In genomic region chr12:101743724-101744472, GRCh38 we compare ENCODE assay signal across 8 cellular contexts. TPM values are rescaled to one million over a fixed set of nuclear protein-coding genes. Genes with fewer than 3 reads are reported as not detected.
A peak's percentile ranks its signal among the peaks of the same experiment; 100 is the strongest.
DNase-seq lines count a peak whose midpoint lies in the region; ATAC-seq, FAIRE-seq and TF ChIP-seq lines count a peak whose summit lies in the region.

No MANE protein-coding gene starts in this region.

- peak overlapping the region; percentile 41 to 79 (median 58) for H3K4me3 Mint-ChIP-seq in IgD-negative memory B cell
- no peak overlapping the region for H3K4me3 Mint-ChIP-seq in nephron
- H3K4me3 Mint-ChIP-seq in Caco-2 (ENCODE audit: unreplicated experiment), result no peak overlapping the region
- H3K4me3 Mint-ChIP-seq in endothelial cell (ENCODE audit: unreplicated experiment), result no peak overlapping the region

- no TSS peak for BruUV-seq in Caco-2 (replicated peaks; lab: Mats Ljungman, UMichigan)

- peaks cover 5% of the 10 kb centered on the region for H3K36me3 ChIP-seq in Caco-2 (ENCODE audit: control insufficient read depth, insufficient read depth, low read length)

- H3K27ac Mint-ChIP-seq in IgD-negative memory B cell (peak overlapping the region; percentile 88 to 99 (median 99)), nephron (peak overlapping the region in 2 of 3 experiments; percentile 36 to 69), Caco-2 (ENCODE audit: unreplicated experiment) (no peak overlapping the region), endothelial cell (ENCODE audit: unreplicated experiment) (no peak overlapping the region)

- intact Hi-C loops in Caco-2 (cut with micrococcal nuclease; ENCODE audit: unreplicated experiment), result no loop called here

- DNase-seq in Caco-2, result no peak
- no peak for DNase-seq in frontal cortex (ENCODE audit: low spot score in 2 of 2)
- no peak for DNase-seq in endothelial cell (ENCODE audit: low spot score)
- no peak for DNase-seq in anterior cingulate cortex (lab: John Stamatoyannopoulos, UW)

- peaks cover 40 to 46% (median 46%) of the 10 kb centered on the region in 3 donors for H3K4me1 Mint-ChIP-seq in IgD-negative memory B cell
- peaks cover 21% of the 10 kb centered on the region for H3K4me1 Mint-ChIP-seq in nephron
- H3K4me1 Mint-ChIP-seq in Caco-2 (ENCODE audit: low read depth, unreplicated experiment), result no peaks in the 10 kb centered on the region
- H3K4me1 Mint-ChIP-seq in endothelial cell (ENCODE audit: unreplicated experiment), result no peaks in the 10 kb centered on the region

- H3K27me3 Mint-ChIP-seq in IgD-negative memory B cell, result peaks cover 1% of the 10 kb centered on the region
- H3K27me3 Mint-ChIP-seq in nephron (ENCODE audit: low read depth), result no peaks in the 10 kb centered on the region
- H3K27me3 Mint-ChIP-seq in Caco-2 (ENCODE audit: insufficient read depth, unreplicated experiment), result no peaks in the 10 kb centered on the region
- H3K27me3 Mint-ChIP-seq in endothelial cell (ENCODE audit: unreplicated experiment), result no peaks in the 10 kb centered on the region

- H3K27me3 ChIP-seq in Caco-2 (replicated peaks; ENCODE audit: control insufficient read depth, insufficient read depth, low read length), result no peaks in the 10 kb centered on the region

- H3K9me3 ChIP-seq in Caco-2, result 0 out of 2 replicates have a peak, but pooled peaks cover 3% of the 10 kb centered on the region

- H3K9me3 Mint-ChIP-seq in IgD-negative memory B cell, result no peaks in the 10 kb centered on the region
- H3K9me3 Mint-ChIP-seq in nephron, result no peaks in the 10 kb centered on the region
- H3K9me3 Mint-ChIP-seq in Caco-2 (ENCODE audit: unreplicated experiment), result no peaks in the 10 kb centered on the region
- H3K9me3 Mint-ChIP-seq in endothelial cell (ENCODE audit: unreplicated experiment), result no peaks in the 10 kb centered on the region

- CTCF ChIA-PET in Caco-2 (lab: Charles Lee), result interaction anchor here (0.6 kb wide), 1 partner anchor 18 kb away, joined by 7 read pairs; no protein-coding TSS in a partner anchor

- FAIRE-seq in frontal cortex (lab: Jason Lieb, UNC), result no peak

- H3K36me3 Mint-ChIP-seq in IgD-negative memory B cell, result peaks cover 15% of the 10 kb centered on the region
- H3K36me3 Mint-ChIP-seq in nephron (ENCODE audit: low read depth), result peaks cover 49% of the 10 kb centered on the region
- H3K36me3 Mint-ChIP-seq in Caco-2 (ENCODE audit: insufficient read depth, unreplicated experiment), result peaks cover 38% of the 10 kb centered on the region
- H3K36me3 Mint-ChIP-seq in endothelial cell (ENCODE audit: low read depth, unreplicated experiment), result no peaks in the 10 kb centered on the region

- no peak overlapping the region for H3K4me3 ChIP-seq in Caco-2 (ENCODE audit: low read depth, low read length)

- H3K4me1 ChIP-seq in Caco-2, result no peaks in the 10 kb centered on the region

- TF ChIP-seq CTCF in nephron (IDR thresholded peaks at IDR 0.05; ENCODE audit: unreplicated experiment in 3 of 3) (no peak), Caco-2 (IDR thresholded peaks at IDR 0.05; ENCODE audit: insufficient read depth in 1 of 2, low read depth in 1 of 2, low read length in 1 of 2, severe bottlenecking in 1 of 2, unreplicated experiment in 1 of 2) (no peak), endothelial cell (IDR thresholded peaks at IDR 0.05; ENCODE audit: unreplicated experiment) (no peak)

- POLR2A ChIA-PET in Caco-2 (lab: Charles Lee), result no interaction called here

- ATAC-seq in GM18858 (IDR thresholded peaks at IDR 0.05; ENCODE audit: unreplicated experiment), result peak; percentile 97
- ATAC-seq in GM21723 (IDR thresholded peaks at IDR 0.05; ENCODE audit: unreplicated experiment), result peak; percentile 98

RNA-seq across cellular contexts. Expression of gene SYCP3, which starts 4.6 kb away (rescaled TPM):
- 0.33 TPM for polyA plus RNA-seq in IgD-negative memory B cell
- total RNA-seq in Caco-2 (2022) (0.16 TPM in 1 of 2 replicates, not detected in the other), frontal cortex (0.82 TPM), endothelial cell (ENCODE audit: unreplicated experiment) (not detected)

RNA-seq across cellular contexts. Expression of gene CHPT1, which starts 46.5 kb away (rescaled TPM):
- 50.9 TPM for polyA plus RNA-seq in IgD-negative memory B cell
- total RNA-seq in Caco-2 (2022), result 45.4 and 54.6 TPM in 2 replicates
- total RNA-seq in frontal cortex, result 24.5 TPM
- total RNA-seq in endothelial cell (ENCODE audit: unreplicated experiment), result 6.2 TPM

Comparison
In these comparisons a context has a peak if more than half of its experiments do, and no peak if none do; other contexts are left out.
1. H3K27ac Mint-ChIP-seq: peak in IgD-negative memory B cell (3 of 3) and nephron (2 of 3); none in Caco-2 (single experiment) and endothelial cell (single experiment).
2. H3K4me3 Mint-ChIP-seq: peak in IgD-negative memory B cell (4 of 4); none in nephron (0 of 3), Caco-2 (single experiment) and endothelial cell (single experiment).